In the genomic region with DNA sequence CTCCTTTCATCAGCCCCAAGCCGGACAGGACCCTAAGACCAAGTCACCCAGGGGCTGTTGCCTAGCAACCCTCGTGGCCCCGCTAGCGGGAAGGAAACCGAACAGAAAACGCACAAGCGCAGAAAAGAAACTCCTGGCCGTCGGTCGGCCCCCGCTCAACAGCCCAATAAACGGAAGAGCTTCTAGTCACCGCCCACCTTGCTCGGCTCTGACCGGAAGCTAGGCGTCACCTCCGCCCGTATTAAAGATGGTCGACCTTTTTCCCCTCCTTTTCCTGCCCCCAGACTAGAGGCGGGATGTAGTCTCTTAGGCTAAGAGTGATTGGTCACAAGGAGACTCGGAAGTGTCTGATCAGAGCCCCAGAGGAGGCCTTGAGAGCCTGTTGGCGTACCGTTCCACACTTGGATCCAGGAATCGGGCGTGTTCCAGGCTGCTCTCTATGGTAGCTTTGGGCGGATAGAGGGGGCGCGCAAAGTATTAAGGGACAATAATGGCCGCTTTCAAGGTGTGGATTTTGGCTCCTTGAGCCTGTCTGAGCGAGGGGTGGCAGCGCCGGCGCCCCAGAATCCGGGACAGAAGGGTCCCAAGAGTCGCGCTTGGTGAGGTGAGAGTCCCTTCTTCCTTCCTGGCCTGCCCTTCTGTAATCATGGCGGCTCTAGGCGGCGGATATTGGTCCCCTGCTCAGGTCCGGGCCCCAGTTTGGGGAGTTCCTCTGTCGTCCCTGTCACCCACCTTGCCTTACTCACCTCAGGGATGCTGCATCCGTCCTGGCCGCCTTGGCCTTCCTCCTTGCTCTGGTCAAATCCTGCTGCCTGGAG, we compare ENCODE assay signal across 1 cellular context.
TF ChIP-seq lines count a peak whose summit lies in the region.

A gene (plus strand): TSS at position 400 of the 818 bp plus-strand sequence. CDS start 2,311 bp downstream, outside the sequence.
A gene (minus strand): TSS at position 173 of the 818 bp plus-strand sequence. CDS start 2,871 bp downstream, outside the sequence.

TF ChIP-seq in K562, 482 proteins besides CTCF, POLR2A, EP300 and RAD21 (continued from another document and continues in another):
- TF ChIP-seq, protein P1, sequence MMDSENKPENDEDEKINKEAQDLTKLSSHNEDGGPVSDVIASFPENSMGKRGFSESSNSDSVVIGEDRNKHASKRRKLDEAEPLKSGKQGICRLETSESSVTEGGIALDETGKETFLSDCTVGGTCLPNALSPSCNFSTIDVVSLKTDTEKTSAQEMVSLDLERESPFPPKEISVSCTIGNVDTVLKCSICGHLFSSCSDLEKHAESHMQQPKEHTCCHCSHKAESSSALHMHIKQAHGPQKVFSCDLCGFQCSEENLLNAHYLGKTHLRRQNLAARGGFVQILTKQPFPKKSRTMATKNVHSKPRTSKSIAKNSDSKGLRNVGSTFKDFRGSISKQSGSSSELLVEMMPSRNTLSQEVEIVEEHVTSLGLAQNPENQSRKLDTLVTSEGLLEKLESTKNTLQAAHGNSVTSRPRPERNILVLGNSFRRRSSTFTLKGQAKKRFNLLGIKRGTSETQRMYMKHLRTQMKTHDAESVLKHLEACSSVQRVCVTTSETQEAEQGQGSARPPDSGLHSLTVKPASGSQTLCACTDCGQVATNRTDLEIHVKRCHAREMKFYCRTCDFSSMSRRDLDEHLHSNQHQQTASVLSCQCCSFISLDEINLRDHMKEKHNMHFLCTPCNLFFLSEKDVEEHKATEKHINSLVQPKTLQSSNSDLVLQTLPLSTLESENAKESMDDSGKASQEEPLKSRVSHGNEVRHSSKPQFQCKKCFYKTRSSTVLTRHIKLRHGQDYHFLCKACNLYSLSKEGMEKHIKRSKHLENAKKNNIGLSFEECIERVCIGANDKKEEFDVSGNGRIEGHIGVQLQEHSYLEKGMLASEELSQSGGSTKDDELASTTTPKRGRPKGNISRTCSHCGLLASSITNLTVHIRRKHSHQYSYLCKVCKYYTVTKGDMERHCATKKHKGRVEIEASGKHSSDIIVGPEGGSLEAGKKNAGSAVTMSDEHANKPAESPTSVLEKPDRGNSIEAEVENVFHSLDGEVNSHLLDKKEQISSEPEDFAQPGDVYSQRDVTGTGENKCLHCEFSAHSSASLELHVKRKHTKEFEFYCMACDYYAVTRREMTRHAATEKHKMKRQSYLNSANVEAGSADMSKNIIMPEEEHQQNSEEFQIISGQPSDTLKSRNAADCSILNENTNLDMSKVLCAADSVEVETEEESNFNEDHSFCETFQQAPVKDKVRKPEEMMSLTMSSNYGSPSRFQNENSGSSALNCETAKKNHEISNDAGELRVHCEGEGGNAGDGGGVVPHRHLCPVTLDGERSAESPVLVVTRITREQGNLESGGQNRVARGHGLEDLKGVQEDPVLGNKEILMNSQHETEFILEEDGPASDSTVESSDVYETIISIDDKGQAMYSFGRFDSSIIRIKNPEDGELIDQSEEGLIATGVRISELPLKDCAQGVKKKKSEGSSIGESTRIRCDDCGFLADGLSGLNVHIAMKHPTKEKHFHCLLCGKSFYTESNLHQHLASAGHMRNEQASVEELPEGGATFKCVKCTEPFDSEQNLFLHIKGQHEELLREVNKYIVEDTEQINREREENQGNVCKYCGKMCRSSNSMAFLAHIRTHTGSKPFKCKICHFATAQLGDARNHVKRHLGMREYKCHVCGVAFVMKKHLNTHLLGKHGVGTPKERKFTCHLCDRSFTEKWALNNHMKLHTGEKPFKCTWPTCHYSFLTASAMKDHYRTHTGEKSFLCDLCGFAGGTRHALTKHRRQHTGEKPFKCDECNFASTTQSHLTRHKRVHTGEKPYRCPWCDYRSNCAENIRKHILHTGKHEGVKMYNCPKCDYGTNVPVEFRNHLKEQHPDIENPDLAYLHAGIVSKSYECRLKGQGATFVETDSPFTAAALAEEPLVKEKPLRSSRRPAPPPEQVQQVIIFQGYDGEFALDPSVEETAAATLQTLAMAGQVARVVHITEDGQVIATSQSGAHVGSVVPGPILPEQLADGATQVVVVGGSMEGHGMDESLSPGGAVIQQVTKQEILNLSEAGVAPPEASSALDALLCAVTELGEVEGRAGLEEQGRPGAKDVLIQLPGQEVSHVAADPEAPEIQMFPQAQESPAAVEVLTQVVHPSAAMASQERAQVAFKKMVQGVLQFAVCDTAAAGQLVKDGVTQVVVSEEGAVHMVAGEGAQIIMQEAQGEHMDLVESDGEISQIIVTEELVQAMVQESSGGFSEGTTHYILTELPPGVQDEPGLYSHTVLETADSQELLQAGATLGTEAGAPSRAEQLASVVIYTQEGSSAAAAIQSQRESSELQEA (IDR thresholded peaks at IDR 0.05; ENCODE audit: low read depth), result peak; percentile 32; the same call in 1 of the 2 replicates
- peak in 1 of 2 experiments; percentile 37; a peak in 2 of 4 replicates for TF ChIP-seq TBL1XR1 (IDR thresholded peaks at IDR 0.05; ENCODE audit: low read length in 2 of 2)
- no peak for TF ChIP-seq ZNF311 (CRISPR knock-in tag; IDR thresholded peaks at IDR 0.05)
- no peak for TF ChIP-seq KDM1A (IDR thresholded peaks at IDR 0.05)
- peak; percentile 5 for TF ChIP-seq NEUROD1 (IDR thresholded peaks at IDR 0.05; ENCODE audit: borderline replicate concordance, low read depth, low read length, partially characterized antibody)
- TF ChIP-seq SRSF3 (IDR thresholded peaks at IDR 0.05; ENCODE audit: insufficient read depth, low read length), result no peak
- no peak for TF ChIP-seq YBX1 (IDR thresholded peaks at IDR 0.05)
- TF ChIP-seq TAF1 (IDR thresholded peaks at IDR 0.05; ENCODE audit: control insufficient read depth, extremely low read depth, insufficient read depth, low read length, severe bottlenecking), result peak; percentile 86
- TF ChIP-seq, protein P2, sequence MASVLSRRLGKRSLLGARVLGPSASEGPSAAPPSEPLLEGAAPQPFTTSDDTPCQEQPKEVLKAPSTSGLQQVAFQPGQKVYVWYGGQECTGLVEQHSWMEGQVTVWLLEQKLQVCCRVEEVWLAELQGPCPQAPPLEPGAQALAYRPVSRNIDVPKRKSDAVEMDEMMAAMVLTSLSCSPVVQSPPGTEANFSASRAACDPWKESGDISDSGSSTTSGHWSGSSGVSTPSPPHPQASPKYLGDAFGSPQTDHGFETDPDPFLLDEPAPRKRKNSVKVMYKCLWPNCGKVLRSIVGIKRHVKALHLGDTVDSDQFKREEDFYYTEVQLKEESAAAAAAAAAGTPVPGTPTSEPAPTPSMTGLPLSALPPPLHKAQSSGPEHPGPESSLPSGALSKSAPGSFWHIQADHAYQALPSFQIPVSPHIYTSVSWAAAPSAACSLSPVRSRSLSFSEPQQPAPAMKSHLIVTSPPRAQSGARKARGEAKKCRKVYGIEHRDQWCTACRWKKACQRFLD (CRISPR knock-in tag; IDR thresholded peaks at IDR 0.05), result 0 out of 2 replicates have a peak, but pooled peaks have one; percentile 43
- TF ChIP-seq, protein P3, sequence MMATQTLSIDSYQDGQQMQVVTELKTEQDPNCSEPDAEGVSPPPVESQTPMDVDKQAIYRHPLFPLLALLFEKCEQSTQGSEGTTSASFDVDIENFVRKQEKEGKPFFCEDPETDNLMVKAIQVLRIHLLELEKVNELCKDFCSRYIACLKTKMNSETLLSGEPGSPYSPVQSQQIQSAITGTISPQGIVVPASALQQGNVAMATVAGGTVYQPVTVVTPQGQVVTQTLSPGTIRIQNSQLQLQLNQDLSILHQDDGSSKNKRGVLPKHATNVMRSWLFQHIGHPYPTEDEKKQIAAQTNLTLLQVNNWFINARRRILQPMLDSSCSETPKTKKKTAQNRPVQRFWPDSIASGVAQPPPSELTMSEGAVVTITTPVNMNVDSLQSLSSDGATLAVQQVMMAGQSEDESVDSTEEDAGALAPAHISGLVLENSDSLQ (IDR thresholded peaks at IDR 0.05), result peak; percentile 95
- no peak for TF ChIP-seq ETS2 (tag; IDR thresholded peaks at IDR 0.05; ENCODE audit: borderline replicate concordance, poor library complexity, severe bottlenecking)
- no peak for TF ChIP-seq SMARCB1 (IDR thresholded peaks at IDR 0.05; ENCODE audit: insufficient read length, low read depth)
- TF ChIP-seq RNF2 (IDR thresholded peaks at IDR 0.05), result peak; percentile 38; the same call in 1 of the 2 replicates
- no peak for TF ChIP-seq FOXJ2 (tag; IDR thresholded peaks at IDR 0.05)
- TF ChIP-seq ZNF174 (CRISPR knock-in tag; IDR thresholded peaks at IDR 0.05), result no peak
- peak in 1 of 2 experiments; percentile 71; a peak in 1 of 4 replicates for TF ChIP-seq CSDE1 (IDR thresholded peaks at IDR 0.05)
- TF ChIP-seq, protein P4, sequence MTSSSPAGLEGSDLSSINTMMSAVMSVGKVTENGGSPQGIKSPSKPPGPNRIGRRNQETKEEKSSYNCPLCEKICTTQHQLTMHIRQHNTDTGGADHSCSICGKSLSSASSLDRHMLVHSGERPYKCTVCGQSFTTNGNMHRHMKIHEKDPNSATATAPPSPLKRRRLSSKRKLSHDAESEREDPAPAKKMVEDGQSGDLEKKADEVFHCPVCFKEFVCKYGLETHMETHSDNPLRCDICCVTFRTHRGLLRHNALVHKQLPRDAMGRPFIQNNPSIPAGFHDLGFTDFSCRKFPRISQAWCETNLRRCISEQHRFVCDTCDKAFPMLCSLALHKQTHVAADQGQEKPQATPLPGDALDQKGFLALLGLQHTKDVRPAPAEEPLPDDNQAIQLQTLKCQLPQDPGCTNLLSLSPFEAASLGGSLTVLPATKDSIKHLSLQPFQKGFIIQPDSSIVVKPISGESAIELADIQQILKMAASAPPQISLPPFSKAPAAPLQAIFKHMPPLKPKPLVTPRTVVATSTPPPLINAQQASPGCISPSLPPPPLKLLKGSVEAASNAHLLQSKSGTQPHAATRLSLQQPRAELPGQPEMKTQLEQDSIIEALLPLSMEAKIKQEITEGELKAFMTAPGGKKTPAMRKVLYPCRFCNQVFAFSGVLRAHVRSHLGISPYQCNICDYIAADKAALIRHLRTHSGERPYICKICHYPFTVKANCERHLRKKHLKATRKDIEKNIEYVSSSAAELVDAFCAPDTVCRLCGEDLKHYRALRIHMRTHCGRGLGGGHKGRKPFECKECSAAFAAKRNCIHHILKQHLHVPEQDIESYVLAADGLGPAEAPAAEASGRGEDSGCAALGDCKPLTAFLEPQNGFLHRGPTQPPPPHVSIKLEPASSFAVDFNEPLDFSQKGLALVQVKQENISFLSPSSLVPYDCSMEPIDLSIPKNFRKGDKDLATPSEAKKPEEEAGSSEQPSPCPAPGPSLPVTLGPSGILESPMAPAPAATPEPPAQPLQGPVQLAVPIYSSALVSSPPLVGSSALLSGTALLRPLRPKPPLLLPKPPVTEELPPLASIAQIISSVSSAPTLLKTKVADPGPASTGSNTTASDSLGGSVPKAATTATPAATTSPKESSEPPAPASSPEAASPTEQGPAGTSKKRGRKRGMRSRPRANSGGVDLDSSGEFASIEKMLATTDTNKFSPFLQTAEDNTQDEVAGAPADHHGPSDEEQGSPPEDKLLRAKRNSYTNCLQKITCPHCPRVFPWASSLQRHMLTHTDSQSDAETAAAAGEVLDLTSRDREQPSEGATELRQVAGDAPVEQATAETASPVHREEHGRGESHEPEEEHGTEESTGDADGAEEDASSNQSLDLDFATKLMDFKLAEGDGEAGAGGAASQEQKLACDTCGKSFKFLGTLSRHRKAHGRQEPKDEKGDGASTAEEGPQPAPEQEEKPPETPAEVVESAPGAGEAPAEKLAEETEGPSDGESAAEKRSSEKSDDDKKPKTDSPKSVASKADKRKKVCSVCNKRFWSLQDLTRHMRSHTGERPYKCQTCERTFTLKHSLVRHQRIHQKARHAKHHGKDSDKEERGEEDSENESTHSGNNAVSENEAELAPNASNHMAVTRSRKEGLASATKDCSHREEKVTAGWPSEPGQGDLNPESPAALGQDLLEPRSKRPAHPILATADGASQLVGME (CRISPR knock-in tag; IDR thresholded peaks at IDR 0.05), result 0 out of 2 replicates have a peak, but pooled peaks have one; percentile 15
- TF ChIP-seq, protein P5, sequence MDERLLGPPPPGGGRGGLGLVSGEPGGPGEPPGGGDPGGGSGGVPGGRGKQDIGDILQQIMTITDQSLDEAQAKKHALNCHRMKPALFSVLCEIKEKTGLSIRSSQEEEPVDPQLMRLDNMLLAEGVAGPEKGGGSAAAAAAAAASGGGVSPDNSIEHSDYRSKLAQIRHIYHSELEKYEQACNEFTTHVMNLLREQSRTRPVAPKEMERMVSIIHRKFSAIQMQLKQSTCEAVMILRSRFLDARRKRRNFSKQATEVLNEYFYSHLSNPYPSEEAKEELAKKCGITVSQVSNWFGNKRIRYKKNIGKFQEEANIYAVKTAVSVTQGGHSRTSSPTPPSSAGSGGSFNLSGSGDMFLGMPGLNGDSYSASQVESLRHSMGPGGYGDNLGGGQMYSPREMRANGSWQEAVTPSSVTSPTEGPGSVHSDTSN (CRISPR knock-in tag; IDR thresholded peaks at IDR 0.05; ENCODE audit: low read depth), result no peak
- TF ChIP-seq, protein P5 (tag; conservative IDR thresholded peaks at IDR 0.05; ENCODE audit: low read depth), result peak; percentile 70
- TF ChIP-seq PTRF (tag; IDR thresholded peaks at IDR 0.05), result no peak
- TF ChIP-seq ELF2 (CRISPR knock-in tag; IDR thresholded peaks at IDR 0.05), result peak; percentile 87; the same call in 1 of the 2 replicates
- no peak for TF ChIP-seq ZFPM2 (CRISPR knock-in tag; IDR thresholded peaks at IDR 0.05)
- TF ChIP-seq ZNF282 (CRISPR knock-in tag; IDR thresholded peaks at IDR 0.05), result no peak
- TF ChIP-seq ZNF175 (CRISPR knock-in tag; IDR thresholded peaks at IDR 0.05; ENCODE audit: low read depth), result no peak
- TF ChIP-seq, protein P6, sequence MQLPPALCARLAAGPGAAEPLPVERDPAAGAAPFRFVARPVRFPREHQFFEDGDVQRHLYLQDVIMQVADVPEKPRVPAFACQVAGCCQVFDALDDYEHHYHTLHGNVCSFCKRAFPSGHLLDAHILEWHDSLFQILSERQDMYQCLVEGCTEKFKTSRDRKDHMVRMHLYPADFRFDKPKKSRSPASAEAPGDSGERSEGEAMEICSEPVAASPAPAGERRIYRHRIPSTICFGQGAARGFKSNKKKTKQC (CRISPR knock-in tag; IDR thresholded peaks at IDR 0.05), result peak; percentile 62; the same call in 1 of the 2 replicates
- TF ChIP-seq PRMT5 (CRISPR knock-in tag; IDR thresholded peaks at IDR 0.05), result no peak
- peak; percentile 99 for TF ChIP-seq GABPA (tag; conservative IDR thresholded peaks at IDR 0.05; ENCODE audit: low read depth)
- peak; percentile 89 for TF ChIP-seq ZFX (CRISPR knock-in tag; IDR thresholded peaks at IDR 0.05)
- TF ChIP-seq, protein P7, sequence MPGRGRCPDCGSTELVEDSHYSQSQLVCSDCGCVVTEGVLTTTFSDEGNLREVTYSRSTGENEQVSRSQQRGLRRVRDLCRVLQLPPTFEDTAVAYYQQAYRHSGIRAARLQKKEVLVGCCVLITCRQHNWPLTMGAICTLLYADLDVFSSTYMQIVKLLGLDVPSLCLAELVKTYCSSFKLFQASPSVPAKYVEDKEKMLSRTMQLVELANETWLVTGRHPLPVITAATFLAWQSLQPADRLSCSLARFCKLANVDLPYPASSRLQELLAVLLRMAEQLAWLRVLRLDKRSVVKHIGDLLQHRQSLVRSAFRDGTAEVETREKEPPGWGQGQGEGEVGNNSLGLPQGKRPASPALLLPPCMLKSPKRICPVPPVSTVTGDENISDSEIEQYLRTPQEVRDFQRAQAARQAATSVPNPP (IDR thresholded peaks at IDR 0.05; ENCODE audit: borderline replicate concordance, insufficient read depth, insufficient read length), result no peak
- TF ChIP-seq C11orf30 (IDR thresholded peaks at IDR 0.05; ENCODE audit: low read depth), result peak; percentile 94
- peak; percentile 90 for TF ChIP-seq DIDO1 (tag; IDR thresholded peaks at IDR 0.05; ENCODE audit: low read depth)
- no peak for TF ChIP-seq KHSRP (IDR thresholded peaks at IDR 0.05)
- no peak for TF ChIP-seq ZNF436 (CRISPR knock-in tag; IDR thresholded peaks at IDR 0.05)
- TF ChIP-seq CHD2 (IDR thresholded peaks at IDR 0.05; ENCODE audit: low read depth, low read length), result 0 out of 2 replicates have a peak, but pooled peaks have one; percentile 11
